Comparison of ENCODE assay signal across 1 cellular context in genomic region chr15:93358171-93359036, GRCh38.
TF ChIP-seq lines count a peak whose summit lies in the region.

No MANE protein-coding gene starts in this region.

TF ChIP-seq in SK-N-SH, 30 proteins besides CTCF, POLR2A, EP300 and RAD21 (continued from another document):
- TF ChIP-seq REST (IDR thresholded peaks at IDR 0.05; ENCODE audit: low read depth, low read length) (no peak), ZBTB33 (IDR thresholded peaks at IDR 0.05; ENCODE audit: borderline replicate concordance, low read depth) (no peak), YY1 (IDR thresholded peaks at IDR 0.05; ENCODE audit: low read depth) (no peak), IRF3 (IDR thresholded peaks at IDR 0.05; ENCODE audit: low read depth, low read length) (no peak), MAX (IDR thresholded peaks at IDR 0.05; ENCODE audit: low read depth) (no peak), FOXJ3 (CRISPR knock-in tag; IDR thresholded peaks at IDR 0.05) (no peak)
TF ChIP-seq in SK-N-SH: peak in this region for 0.
